23 cellular contexts compared by ENCODE assay signal in genomic region chr15:64746921-64747320, GRCh38. TPM values are rescaled to one million over a fixed set of nuclear protein-coding genes. Genes with fewer than 3 reads are reported as not detected.
"Had no signal": no experiment of that assay in that cellular context is flagged by ENCODE, and none has a peak within 500 bp of the region (broad histone marks: within the 10 kb centered on the region; RNA-seq: fewer than 3 reads in every experiment).

No MANE protein-coding gene starts in this region.

- H3K4me3 ChIP-seq: body of pancreas, coronary artery, lung, psoas muscle, suprapubic skin, upper lobe of right lung had no signal

- H3K36me3 Mint-ChIP-seq: activated naive CD8-positive, alpha-beta T cell had no signal

- H3K36me3 ChIP-seq: suprapubic skin, upper lobe of right lung had no signal

- FAIRE-seq: endothelial cell of umbilical vein had no signal

- H3K27ac ChIP-seq: body of pancreas, foreskin keratinocyte, psoas muscle, suprapubic skin, upper lobe of right lung had no signal

- DNase-seq: activated B cell treated with CpG ODN at 0.5 μM for 24 hours; activated CD4-positive, alpha-beta T cell treated with anti-CD3 and anti-CD28 coated beads, Interleukin-2, amount 10 ng/mL, durations not matched to agents 24 days and 14 days; activated CD8-positive, alpha-beta memory T cell treated with anti-CD3 and anti-CD28 coated beads, Interleukin-2, amount 50 U/mL, for 48 hours; activated CD8-positive, alpha-beta T cell treated with anti-CD3 and anti-CD28 coated beads, Interleukin-2, amount 10 ng/mL, durations not matched to agents 7 days and 5 days; activated gamma-delta T cell treated with Interleukin-2 at 50 U/mL for 16 hours; amniotic stem cell; body of pancreas; effector CD4-positive, alpha-beta T cell; foreskin keratinocyte; left cardiac atrium; psoas muscle; stimulated activated CD4-positive, alpha-beta T cell treated with anti-CD3 and anti-CD28 coated beads, Interleukin-2, amount 100 ng/mL, for 48 hours; stimulated activated naive CD4-positive, alpha-beta T cell; upper lobe of right lung had no signal

- ATAC-seq: activated CD8-positive, alpha-beta T cell treated with anti-CD3 and anti-CD28 coated beads, Interleukin-2, amount 10 ng/mL, durations not matched to agents 7 days and 5 days; body of pancreas; foreskin keratinocyte; psoas muscle; upper lobe of right lung had no signal

- H3K27ac Mint-ChIP-seq: activated B cell treated with CpG ODN at 0.5 μM for 24 hours; activated CD4-positive, alpha-beta T cell treated with anti-CD3 and anti-CD28 coated beads, Interleukin-2, amount 10 ng/mL, durations not matched to agents 24 days and 14 days; activated CD8-positive, alpha-beta T cell treated with anti-CD3 and anti-CD28 coated beads, Interleukin-2, amount 10 ng/mL, durations not matched to agents 7 days and 5 days; activated naive CD8-positive, alpha-beta T cell; mesothelial cell of epicardium; T-helper 1 cell treated with Interleukin-12 subunit alpha and Interleukin-12 subunit beta and Interleukin-4 antibody, amounts not matched to agents 30 μg/mL and 1 μg/mL, for 36 hours had no signal

- H3K4me1 ChIP-seq: body of pancreas, foreskin keratinocyte, upper lobe of right lung had no signal

- H3K4me1 Mint-ChIP-seq: activated B cell treated with CpG ODN at 0.5 μM for 24 hours; activated CD4-positive, alpha-beta T cell treated with anti-CD3 and anti-CD28 coated beads, Interleukin-2, amount 10 ng/mL, durations not matched to agents 24 days and 14 days; central memory CD8-positive, alpha-beta T cell had no signal

- H3K4me3 Mint-ChIP-seq: activated B cell treated with CpG ODN at 0.5 μM for 24 hours; activated CD4-positive, alpha-beta T cell treated with anti-CD3 and anti-CD28 coated beads, Interleukin-2, amount 10 ng/mL, durations not matched to agents 24 days and 14 days; activated CD8-positive, alpha-beta T cell treated with anti-CD3 and anti-CD28 coated beads, Interleukin-2, amount 10 ng/mL, durations not matched to agents 7 days and 5 days; activated naive CD8-positive, alpha-beta T cell; central memory CD8-positive, alpha-beta T cell; mesothelial cell of epicardium; neural crest cell; T-helper 1 cell treated with Interleukin-12 subunit alpha and Interleukin-12 subunit beta and Interleukin-4 antibody, amounts not matched to agents 30 μg/mL and 1 μg/mL, for 36 hours had no signal

- H3K27me3 ChIP-seq: body of pancreas, suprapubic skin, upper lobe of right lung had no signal

- H3K27me3 Mint-ChIP-seq: activated B cell treated with CpG ODN at 0.5 μM for 24 hours had no signal

- H3K9me3 ChIP-seq: body of pancreas, psoas muscle, suprapubic skin, upper lobe of right lung had no signal

- H3K9me3 Mint-ChIP-seq: activated B cell treated with CpG ODN at 0.5 μM for 24 hours; activated CD4-positive, alpha-beta T cell treated with anti-CD3 and anti-CD28 coated beads, Interleukin-2, amount 10 ng/mL, durations not matched to agents 24 days and 14 days; central memory CD8-positive, alpha-beta T cell; mesothelial cell of epicardium; neural crest cell; T-helper 1 cell treated with Interleukin-12 subunit alpha and Interleukin-12 subunit beta and Interleukin-4 antibody, amounts not matched to agents 30 μg/mL and 1 μg/mL, for 36 hours had no signal

RNA-seq across cellular contexts. Expression of gene RBPMS2, which starts 28.5 kb away (rescaled TPM):
- total RNA-seq: activated CD4-positive, alpha-beta T cell treated with anti-CD3 and anti-CD28 coated beads, Interleukin-2, amount 10 ng/mL, durations not matched to agents 24 days and 14 days; activated CD8-positive, alpha-beta T cell treated with anti-CD3 and anti-CD28 coated beads, Interleukin-2, amount 10 ng/mL, durations not matched to agents 7 days and 5 days; foreskin keratinocyte had no signal
- polyA plus RNA-seq: foreskin keratinocyte had no signal
